8 cellular contexts compared by ENCODE assay signal in genomic region chr21:27802816-27803475, GRCh38.
DNase-seq lines count a peak whose midpoint lies in the region; ATAC-seq and TF ChIP-seq lines count a peak whose summit lies in the region.

No MANE protein-coding gene starts in this region.

- H3K36me3 ChIP-seq in RWPE2 (ENCODE audit: low read depth): no peaks in the 10 kb centered on the region

- no peaks in the 10 kb centered on the region for H3K27me3 ChIP-seq in RWPE2 (ENCODE audit: insufficient read depth, poor library complexity, severe bottlenecking)

- peak; percentile 54 for TF ChIP-seq CTCF in RWPE2 (IDR thresholded peaks at IDR 0.05; ENCODE audit: poor library complexity, severe bottlenecking)

- no peaks in the 10 kb centered on the region for H3K4me1 ChIP-seq in RWPE2 (ENCODE audit: insufficient read depth, poor library complexity, severe bottlenecking)

- no peaks in the 10 kb centered on the region for H3K9me3 ChIP-seq in RWPE2 (ENCODE audit: severe bottlenecking)

- H3K27ac ChIP-seq in RWPE2 (ENCODE audit: poor library complexity, severe bottlenecking): no peak overlapping the region

- H3K4me3 ChIP-seq in RWPE2 (ENCODE audit: severe bottlenecking): no peak overlapping the region

- DNase-seq in NCI-H748 (lab: John Stamatoyannopoulos, UW; ENCODE audit: unreplicated experiment): peak; percentile 3
- no peak for DNase-seq in NCI-H748 treated with DMSO at 0.1 percent for 48 hours (lab: John Stamatoyannopoulos, UW)
- no peak for DNase-seq in RWPE2 (ENCODE audit: low spot score)
- DNase-seq in fibroblast of gingiva (ENCODE audit: low read depth): peak; percentile 66
- peak; percentile 18 for DNase-seq in renal cortical epithelial cell (ENCODE audit: low read depth)
- no peak for DNase-seq in NCI-H187 treated with DMSO at 0.1 percent for 48 hours (lab: John Stamatoyannopoulos, UW)

- peak; percentile 55 for ATAC-seq in HG02870 (IDR thresholded peaks at IDR 0.05; ENCODE audit: unreplicated experiment)
- ATAC-seq in RWPE2 (ENCODE audit: low read depth): peak; percentile 10; the same call in 1 of the 3 replicates
- no peak for ATAC-seq in GM21737 (IDR thresholded peaks at IDR 0.05; ENCODE audit: unreplicated experiment)

Comparison
In these comparisons a context has a peak if more than half of its experiments do, and no peak if none do; other contexts are left out.
1. DNase-seq: peak in NCI-H748 (single experiment), fibroblast of gingiva (single experiment) and renal cortical epithelial cell (single experiment); none in NCI-H748 treated with DMSO at 0.1 percent for 48 hours (single experiment), RWPE2 (single experiment) and NCI-H187 treated with DMSO at 0.1 percent for 48 hours (single experiment).